In genomic region chr9:112332977-112333638, GRCh38 we compare ENCODE assay signal across 2 cellular contexts.
A peak's percentile ranks its signal among the peaks of the same experiment; 100 is the strongest.
TF ChIP-seq lines count a peak whose summit lies in the region.

Gene PTBP3, minus strand, starts transcription at chr9:112333619. Its CDS starts 35,754 bp downstream, at chr9:112297865.

TF ChIP-seq in HEK293, 187 proteins besides CTCF, POLR2A, EP300 and RAD21 (continued from another document):
- TF ChIP-seq KLF16 (tag by site-specific recombination; IDR thresholded peaks at IDR 0.05) (0 out of 2 replicates have a peak, but pooled peaks have one; percentile 15), ZNF530 (tag by site-specific recombination; IDR thresholded peaks at IDR 0.05; ENCODE audit: low read depth) (no peak), ZIC2 (tag by site-specific recombination; IDR thresholded peaks at IDR 0.05) (peak; percentile 60), ZBTB17 (tag by site-specific recombination; IDR thresholded peaks at IDR 0.05) (peak; percentile 59; the same call in 1 of the 2 replicates), ZEB2 (tag by site-specific recombination; IDR thresholded peaks at IDR 0.05) (peak; percentile 70; the same call in 1 of the 2 replicates), ZBTB8A (tag by site-specific recombination; IDR thresholded peaks at IDR 0.05) (peak; percentile 89), ZNF707 (tag by site-specific recombination; IDR thresholded peaks at IDR 0.05) (no peak), SCRT1 (tag by site-specific recombination; IDR thresholded peaks at IDR 0.05; ENCODE audit: borderline replicate concordance) (no peak), SETDB1 (IDR thresholded peaks at IDR 0.05; ENCODE audit: insufficient read length, low read length) (no peak), ZBTB20 (tag by site-specific recombination; IDR thresholded peaks at IDR 0.05) (peak; percentile 89), YY2 (tag by site-specific recombination; IDR thresholded peaks at IDR 0.05) (no peak), ZXDB (tag by site-specific recombination; IDR thresholded peaks at IDR 0.05) (peak; percentile 34; the same call in 1 of the 2 replicates)

TF ChIP-seq in GM12878, 131 proteins besides CTCF, POLR2A, EP300 and RAD21 (continued from another document and continues in another):
- TF ChIP-seq, protein P1, sequence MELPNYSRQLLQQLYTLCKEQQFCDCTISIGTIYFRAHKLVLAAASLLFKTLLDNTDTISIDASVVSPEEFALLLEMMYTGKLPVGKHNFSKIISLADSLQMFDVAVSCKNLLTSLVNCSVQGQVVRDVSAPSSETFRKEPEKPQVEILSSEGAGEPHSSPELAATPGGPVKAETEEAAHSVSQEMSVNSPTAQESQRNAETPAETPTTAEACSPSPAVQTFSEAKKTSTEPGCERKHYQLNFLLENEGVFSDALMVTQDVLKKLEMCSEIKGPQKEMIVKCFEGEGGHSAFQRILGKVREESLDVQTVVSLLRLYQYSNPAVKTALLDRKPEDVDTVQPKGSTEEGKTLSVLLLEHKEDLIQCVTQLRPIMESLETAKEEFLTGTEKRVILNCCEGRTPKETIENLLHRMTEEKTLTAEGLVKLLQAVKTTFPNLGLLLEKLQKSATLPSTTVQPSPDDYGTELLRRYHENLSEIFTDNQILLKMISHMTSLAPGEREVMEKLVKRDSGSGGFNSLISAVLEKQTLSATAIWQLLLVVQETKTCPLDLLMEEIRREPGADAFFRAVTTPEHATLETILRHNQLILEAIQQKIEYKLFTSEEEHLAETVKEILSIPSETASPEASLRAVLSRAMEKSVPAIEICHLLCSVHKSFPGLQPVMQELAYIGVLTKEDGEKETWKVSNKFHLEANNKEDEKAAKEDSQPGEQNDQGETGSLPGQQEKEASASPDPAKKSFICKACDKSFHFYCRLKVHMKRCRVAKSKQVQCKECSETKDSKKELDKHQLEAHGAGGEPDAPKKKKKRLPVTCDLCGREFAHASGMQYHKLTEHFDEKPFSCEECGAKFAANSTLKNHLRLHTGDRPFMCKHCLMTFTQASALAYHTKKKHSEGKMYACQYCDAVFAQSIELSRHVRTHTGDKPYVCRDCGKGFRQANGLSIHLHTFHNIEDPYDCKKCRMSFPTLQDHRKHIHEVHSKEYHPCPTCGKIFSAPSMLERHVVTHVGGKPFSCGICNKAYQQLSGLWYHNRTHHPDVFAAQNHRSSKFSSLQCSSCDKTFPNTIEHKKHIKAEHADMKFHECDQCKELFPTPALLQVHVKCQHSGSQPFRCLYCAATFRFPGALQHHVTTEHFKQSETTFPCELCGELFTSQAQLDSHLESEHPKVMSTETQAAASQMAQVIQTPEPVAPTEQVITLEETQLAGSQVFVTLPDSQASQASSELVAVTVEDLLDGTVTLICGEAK (IDR thresholded peaks at IDR 0.05; ENCODE audit: borderline replicate concordance) = no peak
- TF ChIP-seq GABPA (IDR thresholded peaks at IDR 0.05; ENCODE audit: low read depth) (no peak), FOXK2 (IDR thresholded peaks at IDR 0.05) (no peak), NFXL1 (IDR thresholded peaks at IDR 0.05; ENCODE audit: borderline replicate concordance) (no peak), RB1 (IDR thresholded peaks at IDR 0.05; ENCODE audit: borderline replicate concordance) (peak; percentile 90; the same call in 1 of the 2 replicates), RELA (IDR thresholded peaks at IDR 0.05; ENCODE audit: borderline replicate concordance, partially characterized antibody) (no peak), BACH1 (IDR thresholded peaks at IDR 0.05; ENCODE audit: borderline replicate concordance) (peak; percentile 43; the same call in 1 of the 2 replicates), SIX5 (IDR thresholded peaks at IDR 0.05; ENCODE audit: low read depth, low read length, severe bottlenecking) (no peak), POU2F2 (IDR thresholded peaks at IDR 0.05; ENCODE audit: borderline replicate concordance, low read depth, low read length) (peak; percentile 11; the same call in 1 of the 3 replicates), NBN (IDR thresholded peaks at IDR 0.05) (peak; percentile 58; the same call in 1 of the 2 replicates), KDM1A (IDR thresholded peaks at IDR 0.05; ENCODE audit: borderline replicate concordance) (no peak), MYC (IDR thresholded peaks at IDR 0.05; ENCODE audit: insufficient read depth, insufficient read length, insufficient replicate concordance, low read length, severe bottlenecking) (peak; percentile 22), SIN3A (IDR thresholded peaks at IDR 0.05; ENCODE audit: low read depth, low read length) (peak; percentile 48; the same call in 1 of the 2 replicates), IRF5 (IDR thresholded peaks at IDR 0.05; ENCODE audit: borderline replicate concordance) (no peak), TCF3 (IDR thresholded peaks at IDR 0.05; ENCODE audit: borderline replicate concordance, insufficient read depth, low read depth, low read length) (peak; percentile 64; the same call in 1 of the 2 replicates), RAD51 (IDR thresholded peaks at IDR 0.05) (no peak), ZNF207 (IDR thresholded peaks at IDR 0.05; ENCODE audit: borderline replicate concordance) (peak; percentile 93), ELK1 (IDR thresholded peaks at IDR 0.05; ENCODE audit: low read depth, low read length) (no peak), EGR1 (IDR thresholded peaks at IDR 0.05; ENCODE audit: borderline replicate concordance in 1 of 2, low read depth in 2 of 2, low read length in 2 of 2) (peak in 1 of 2 experiments; percentile 94; a peak in 2 of 3 replicates), SMAD5 (IDR thresholded peaks at IDR 0.05; ENCODE audit: low read depth) (peak; percentile 55; the same call in 1 of the 2 replicates), MTA2 (IDR thresholded peaks at IDR 0.05; ENCODE audit: low read depth) (no peak), NR2C1 (IDR thresholded peaks at IDR 0.05) (no peak), ZNF622 (IDR thresholded peaks at IDR 0.05) (no peak), YY1 (IDR thresholded peaks at IDR 0.05; ENCODE audit: low read depth, low read length) (peak; percentile 87), EED (IDR thresholded peaks at IDR 0.05; ENCODE audit: low read depth) (no peak; the same call in 1 of the 2 replicates), BCLAF1 (IDR thresholded peaks at IDR 0.05) (no peak), ESRRA (IDR thresholded peaks at IDR 0.05; ENCODE audit: low read length) (no peak), CBX5 (IDR thresholded peaks at IDR 0.05; ENCODE audit: low read depth) (no peak), MYB (IDR thresholded peaks at IDR 0.05; ENCODE audit: borderline replicate concordance, low read depth, low read length) (no peak), CEBPZ (IDR thresholded peaks at IDR 0.05; ENCODE audit: low read depth, low read length) (no peak), TAF1 (IDR thresholded peaks at IDR 0.05; ENCODE audit: borderline replicate concordance, low read depth, low read length) (peak; percentile 66; the same call in 1 of the 2 replicates), RBBP5 (conservative IDR thresholded peaks at IDR 0.05) (no peak), ZNF274 (IDR thresholded peaks at IDR 0.05; ENCODE audit: insufficient read depth, insufficient read length) (no peak), HSF1 (IDR thresholded peaks at IDR 0.05; ENCODE audit: low read depth, low read length) (no peak)
- TF ChIP-seq, protein P2, sequence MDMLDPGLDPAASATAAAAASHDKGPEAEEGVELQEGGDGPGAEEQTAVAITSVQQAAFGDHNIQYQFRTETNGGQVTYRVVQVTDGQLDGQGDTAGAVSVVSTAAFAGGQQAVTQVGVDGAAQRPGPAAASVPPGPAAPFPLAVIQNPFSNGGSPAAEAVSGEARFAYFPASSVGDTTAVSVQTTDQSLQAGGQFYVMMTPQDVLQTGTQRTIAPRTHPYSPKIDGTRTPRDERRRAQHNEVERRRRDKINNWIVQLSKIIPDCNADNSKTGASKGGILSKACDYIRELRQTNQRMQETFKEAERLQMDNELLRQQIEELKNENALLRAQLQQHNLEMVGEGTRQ (IDR thresholded peaks at IDR 0.05; ENCODE audit: borderline replicate concordance, low read depth, low read length) = no peak
- TF ChIP-seq, protein P3, sequence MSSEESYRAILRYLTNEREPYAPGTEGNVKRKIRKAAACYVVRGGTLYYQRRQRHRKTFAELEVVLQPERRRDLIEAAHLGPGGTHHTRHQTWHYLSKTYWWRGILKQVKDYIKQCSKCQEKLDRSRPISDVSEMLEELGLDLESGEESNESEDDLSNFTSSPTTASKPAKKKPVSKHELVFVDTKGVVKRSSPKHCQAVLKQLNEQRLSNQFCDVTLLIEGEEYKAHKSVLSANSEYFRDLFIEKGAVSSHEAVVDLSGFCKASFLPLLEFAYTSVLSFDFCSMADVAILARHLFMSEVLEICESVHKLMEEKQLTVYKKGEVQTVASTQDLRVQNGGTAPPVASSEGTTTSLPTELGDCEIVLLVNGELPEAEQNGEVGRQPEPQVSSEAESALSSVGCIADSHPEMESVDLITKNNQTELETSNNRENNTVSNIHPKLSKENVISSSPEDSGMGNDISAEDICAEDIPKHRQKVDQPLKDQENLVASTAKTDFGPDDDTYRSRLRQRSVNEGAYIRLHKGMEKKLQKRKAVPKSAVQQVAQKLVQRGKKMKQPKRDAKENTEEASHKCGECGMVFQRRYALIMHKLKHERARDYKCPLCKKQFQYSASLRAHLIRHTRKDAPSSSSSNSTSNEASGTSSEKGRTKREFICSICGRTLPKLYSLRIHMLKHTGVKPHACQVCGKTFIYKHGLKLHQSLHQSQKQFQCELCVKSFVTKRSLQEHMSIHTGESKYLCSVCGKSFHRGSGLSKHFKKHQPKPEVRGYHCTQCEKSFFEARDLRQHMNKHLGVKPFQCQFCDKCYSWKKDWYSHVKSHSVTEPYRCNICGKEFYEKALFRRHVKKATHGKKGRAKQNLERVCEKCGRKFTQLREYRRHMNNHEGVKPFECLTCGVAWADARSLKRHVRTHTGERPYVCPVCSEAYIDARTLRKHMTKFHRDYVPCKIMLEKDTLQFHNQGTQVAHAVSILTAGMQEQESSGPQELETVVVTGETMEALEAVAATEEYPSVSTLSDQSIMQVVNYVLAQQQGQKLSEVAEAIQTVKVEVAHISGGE (CRISPR knock-in tag; IDR thresholded peaks at IDR 0.05) = no peak
